Comparison of ENCODE assay signal across 19 cellular contexts in genomic region chr5:136511046-136511445, GRCh38.
DNase-seq lines count a peak whose midpoint lies in the region; ATAC-seq and TF ChIP-seq lines count a peak whose summit lies in the region.
"Had no signal": no experiment of that assay in that cellular context is flagged by ENCODE, and none has a peak within 500 bp of the region (broad histone marks: within the 10 kb centered on the region; RNA-seq: fewer than 3 reads in every experiment).

No MANE protein-coding gene starts in this region.

- no peaks in the 10 kb centered on the region for H3K4me1 ChIP-seq in mesenchymal stem cell (ENCODE audit: control insufficient read depth, insufficient read depth, low read depth, low read length)
- H3K4me1 ChIP-seq: HAP-1 had no signal

- H2BK5ac ChIP-seq in mesenchymal stem cell (ENCODE audit: low read depth, low read length, poor library complexity, severe bottlenecking), result no peak overlapping the region

- no peak overlapping the region for H3K14ac ChIP-seq in mesenchymal stem cell (ENCODE audit: low read length in 2 of 2)

- H3K9ac ChIP-seq in mesenchymal stem cell (ENCODE audit: low read length), result no peak overlapping the region

- 0 out of 2 replicates have a peak, but pooled peaks cover 2% of the 10 kb centered on the region for H3K36me3 Mint-ChIP-seq in WTC11
- H3K36me3 Mint-ChIP-seq: CD8-positive, alpha-beta memory T cell had no signal

- no peaks in the 10 kb centered on the region for H3K9me3 Mint-ChIP-seq in WTC11

- intact Hi-C loops in left colon (cut with DNase I, micrococcal nuclease), result no loop called here

- no peak overlapping the region for H2BK120ac ChIP-seq in mesenchymal stem cell (ENCODE audit: low read depth, low read length)

- H4K8ac ChIP-seq in mesenchymal stem cell (ENCODE audit: low read length), result no peak overlapping the region

- CTCF ChIA-PET in WTC11 (lab: Charles Lee), result no interaction called here

- H2AFZ ChIP-seq in mesenchymal stem cell (ENCODE audit: low read depth, low read length), result no peak overlapping the region

- H4K91ac ChIP-seq in mesenchymal stem cell (ENCODE audit: low read length), result peak overlapping the region; percentile 39

- POLR2A ChIA-PET in WTC11 (lab: Charles Lee), result no interaction called here

- no peak overlapping the region for H3K4me2 ChIP-seq in mesenchymal stem cell (ENCODE audit: low read length, poor library complexity, severe bottlenecking)

- no peak for ATAC-seq in WTC11
- ATAC-seq in left colon, result no peak

- peak overlapping the region in 1 of 2 experiments; percentile 33 for H3K18ac ChIP-seq in mesenchymal stem cell (ENCODE audit: low read depth in 1 of 2, low read length in 2 of 2)

- TF ChIP-seq CTCF in WTC11 (IDR thresholded peaks at IDR 0.05), result no peak

- no peak overlapping the region for H3K27ac ChIP-seq in mesenchymal stem cell (ENCODE audit: low read length, poor library complexity, severe bottlenecking)

- H3K27ac Mint-ChIP-seq in WTC11, result peak overlapping the region; percentile 80; the same call in 1 of the 2 replicates
- H3K27ac Mint-ChIP-seq: CD8-positive, alpha-beta memory T cell had no signal

- no peak overlapping the region for H2BK15ac ChIP-seq in mesenchymal stem cell (ENCODE audit: low read depth, poor library complexity, severe bottlenecking)

- no peaks in the 10 kb centered on the region for H3K9me3 ChIP-seq in mesenchymal stem cell (ENCODE audit: control insufficient read depth, low read length)
- H3K9me3 ChIP-seq: HAP-1 had no signal

- H3K79me1 ChIP-seq in mesenchymal stem cell (replicated peaks; ENCODE audit: low read length, poor library complexity, severe bottlenecking), result no peaks in the 10 kb centered on the region

- no peaks in the 10 kb centered on the region for H3K36me3 ChIP-seq in mesenchymal stem cell (ENCODE audit: control insufficient read depth in 1 of 2, insufficient read depth in 2 of 2, low read depth in 1 of 2, low read length in 2 of 2)
- H3K36me3 ChIP-seq: HAP-1 had no signal

- peaks cover 51% of the 10 kb centered on the region for H3K4me1 Mint-ChIP-seq in WTC11
- H3K4me1 Mint-ChIP-seq: CD8-positive, alpha-beta memory T cell had no signal

- no peak overlapping the region for H3K23ac ChIP-seq in mesenchymal stem cell (ENCODE audit: low read length in 2 of 2)

- no peak overlapping the region for H3K4me3 ChIP-seq in mesenchymal stem cell (ENCODE audit: insufficient read depth in 1 of 2, low read depth in 1 of 2, low read length in 2 of 2)
- H3K4me3 ChIP-seq: HAP-1 had no signal

- H3K27me3 Mint-ChIP-seq in WTC11 (ENCODE audit: low read depth), result no peaks in the 10 kb centered on the region
- H3K27me3 Mint-ChIP-seq: CD8-positive, alpha-beta memory T cell had no signal

- WGBS in mesenchymal stem cell, result 40% methylated on average over 2 of the region's 3 CpGs

- H2AK5ac ChIP-seq in mesenchymal stem cell (ENCODE audit: low read length, severe bottlenecking), result no peak overlapping the region

- no peak overlapping the region for H3K4me3 Mint-ChIP-seq in WTC11
- H3K4me3 Mint-ChIP-seq: CD8-positive, alpha-beta memory T cell had no signal

- DNase-seq in DMS53 treated with DMSO at 0.1 percent for 48 hours (lab: John Stamatoyannopoulos, UW; ENCODE audit: unreplicated experiment) (peak; percentile 64), M059J (ENCODE audit: low read depth) (peak; percentile 51), WTC11 (ENCODE audit: low spot score) (no peak), mesenchymal stem cell (peak; percentile 57), left colon (no peak), NCI-H446 (lab: John Stamatoyannopoulos, UW) (no peak), NCI-H146 (lab: John Stamatoyannopoulos, UW) (no peak)
- DNase-seq: ACHN; C1 segment of cervical spinal cord; CD8-positive, alpha-beta memory T cell; DMS79 treated with DMSO at 0.1 percent for 48 hours; GDM1; MV-4-11; NCI-H187; NCI-H345; NCI-H69; OCI-M1; SHP77 treated with DMSO at 0.1 percent for 48 hours had no signal

- H3K27me3 ChIP-seq in mesenchymal stem cell (ENCODE audit: control insufficient read depth in 1 of 2, insufficient read depth in 1 of 2, low read length in 2 of 2), result no peaks in the 10 kb centered on the region

- no peak overlapping the region for H2BK12ac ChIP-seq in mesenchymal stem cell (ENCODE audit: low read length in 2 of 2)

- no peak overlapping the region for H3K4ac ChIP-seq in mesenchymal stem cell (ENCODE audit: low read depth in 1 of 2, low read length in 2 of 2)

TF ChIP-seq in WTC11, 78 proteins besides CTCF, POLR2A, EP300 and RAD21:
- no peak for TF ChIP-seq RORB (CRISPR knock-in tag; IDR thresholded peaks at IDR 0.05)

Comparison
In these comparisons a context has a peak if more than half of its experiments do, and no peak if none do; other contexts are left out.
1. DNase-seq: peak in DMS53 treated with DMSO at 0.1 percent for 48 hours (single experiment), M059J (single experiment) and mesenchymal stem cell (single experiment); none in WTC11 (single experiment), left colon (0 of 2), NCI-H446 (0 of 2) and NCI-H146 (single experiment).